In genomic region chr10:130758529-130758928, GRCh38 we compare ENCODE assay signal across 26 cellular contexts.
"Had no signal": no experiment of that assay in that cellular context is flagged by ENCODE, and none has a peak within 500 bp of the region (broad histone marks: within the 10 kb centered on the region; RNA-seq: fewer than 3 reads in every experiment).

No MANE protein-coding gene starts in this region.

- DNase-seq: colonic mucosa; dermis blood vessel endothelial cell; effector memory CD4-positive, alpha-beta T cell; foreskin keratinocyte; heart left ventricle; left colon; left ventricle myocardium inferior; lower lobe of right lung; naive B cell; stimulated activated CD4-positive, alpha-beta T cell treated with anti-CD3 and anti-CD28 coated beads, Interleukin-4, amount 100 ng/mL, for 4 hours; stimulated activated naive CD8-positive, alpha-beta T cell treated with anti-CD3 and anti-CD28 coated beads, Interleukin-15, Interleukin-2, amounts not matched to agents 100 U/mL and 50 U/mL, for 24 hours; substantia nigra had no signal

- FAIRE-seq: endothelial cell of umbilical vein, pancreas had no signal

- H3K27me3 ChIP-seq: colonic mucosa, foreskin keratinocyte, hepatocyte, neutrophil, pancreas, right atrium auricular region, tibial nerve, vagina had no signal

- H3K4me3 ChIP-seq: colonic mucosa, esophagus muscularis mucosa, gastroesophageal sphincter, heart left ventricle, hepatocyte, left ventricle myocardium inferior, lower lobe of right lung, mucosa of descending colon, pancreas, prostate gland, right atrium auricular region, thoracic aorta, tibial nerve, vagina had no signal

- ATAC-seq: foreskin keratinocyte; gastroesophageal sphincter; left colon; lower lobe of right lung; mucosa of descending colon; pancreas; sciatic nerve; stimulated activated memory B cell treated with anti-CD40 and anti-IgM and Interleukin-4, amounts not matched to agents 10 μg/mL and 1 μg/mL and 100 μg/mL, for 72 hours; stimulated activated naive CD8-positive, alpha-beta T cell treated with anti-CD3 and anti-CD28 coated beads, Interleukin-15, Interleukin-2, amounts not matched to agents 100 U/mL and 50 U/mL, for 24 hours had no signal

- H3K27ac ChIP-seq: colonic mucosa, esophagus muscularis mucosa, foreskin keratinocyte, gastroesophageal sphincter, heart left ventricle, hepatocyte, left ventricle myocardium inferior, lower lobe of right lung, neutrophil, pancreas, prostate gland, right atrium auricular region, thoracic aorta, tibial nerve, vagina had no signal

- H3K4me1 ChIP-seq: colonic mucosa, esophagus muscularis mucosa, foreskin keratinocyte, gastroesophageal sphincter, heart left ventricle, left ventricle myocardium inferior, lower lobe of right lung, pancreas, prostate gland, right atrium auricular region, tibial nerve, vagina had no signal

- H3K36me3 ChIP-seq: colonic mucosa, esophagus muscularis mucosa, gastroesophageal sphincter, heart left ventricle, left ventricle myocardium inferior, lower lobe of right lung, neutrophil, pancreas, prostate gland, right atrium auricular region, thoracic aorta, tibial nerve, vagina had no signal

- H3K9me3 ChIP-seq: colonic mucosa, neutrophil, pancreas, prostate gland, right atrium auricular region, thoracic aorta, vagina had no signal
